ENCODE assay signal across 10 cellular contexts in genomic region chr1:230303822-230304221, GRCh38.
DNase-seq lines count a peak whose midpoint lies in the region; ATAC-seq and TF ChIP-seq lines count a peak whose summit lies in the region.
"Had no signal": no experiment of that assay in that cellular context is flagged by ENCODE, and none has a peak within 500 bp of the region (broad histone marks: within the 10 kb centered on the region; RNA-seq: fewer than 3 reads in every experiment).

No MANE protein-coding gene starts in this region.

- 14% methylated on average over 6 of the region's 6 CpGs for WGBS in right lobe of liver (ENCODE audit: insufficient coverage, low coverage, low lambda C conversion rate, missing lambda C conversion rate)

- H3K9me3 Mint-ChIP-seq in activated T-helper 2 cell treated with anti-CD3 and anti-CD28 coated beads, Interferon-gamma antibody, Interleukin-2, Interleukin-4, amounts not matched to agents 10 μg/mL and 5 μg/mL and 100 μg/mL, durations not matched to agents 14 hours and 24 hours and 36 hours = no peaks in the 10 kb centered on the region

- DNase-seq in DMS53 (lab: John Stamatoyannopoulos, UW) = peak; percentile 76
- DNase-seq in LHCN-M2 (ENCODE audit: low read depth) = peak; percentile 95
- no peak for DNase-seq in activated T-helper 2 cell treated with anti-CD3 and anti-CD28 coated beads, Interferon-gamma antibody, Interleukin-2, Interleukin-4, amounts not matched to agents 10 μg/mL and 5 μg/mL and 100 μg/mL, durations not matched to agents 14 hours and 24 hours and 36 hours (ENCODE audit: low spot score)
- DNase-seq in right lobe of liver = no peak
- no peak for DNase-seq in H7
- DNase-seq in NCI-H446 treated with DMSO at 0.1 percent for 48 hours (lab: John Stamatoyannopoulos, UW) = no peak
- DNase-seq in hypothalamus (lab: John Stamatoyannopoulos, UW) = no peak
- DNase-seq: mucosa of descending colon had no signal

- intact Hi-C loops in activated T-helper 2 cell treated with anti-CD3 and anti-CD28 coated beads, Interferon-gamma antibody, Interleukin-2, Interleukin-4, amounts not matched to agents 10 μg/mL and 5 μg/mL and 100 μg/mL, durations not matched to agents 14 hours and 24 hours and 36 hours (cut with micrococcal nuclease) = loop anchor here (5.0 kb wide), 1 partner anchor 197 kb away; no protein-coding TSS in a partner anchor
- intact Hi-C loops in right lobe of liver (cut with DNase I) = no loop called here

- no peak for TF ChIP-seq CTCF in right lobe of liver (IDR thresholded peaks at IDR 0.05)

- peaks cover 0 to 15% (median 0%) of the 10 kb centered on the region in 4 donors for H3K4me1 ChIP-seq in right lobe of liver

- no peak overlapping the region for H3K27ac ChIP-seq in right lobe of liver
- H3K27ac ChIP-seq: thoracic aorta had no signal

- H3K27me3 Mint-ChIP-seq in activated T-helper 2 cell treated with anti-CD3 and anti-CD28 coated beads, Interferon-gamma antibody, Interleukin-2, Interleukin-4, amounts not matched to agents 10 μg/mL and 5 μg/mL and 100 μg/mL, durations not matched to agents 14 hours and 24 hours and 36 hours (ENCODE audit: low read depth) = no peaks in the 10 kb centered on the region

- no peak for TF ChIP-seq POLR2A in right lobe of liver (IDR thresholded peaks at IDR 0.05)

- H3K36me3 ChIP-seq in right lobe of liver (no peaks in the 10 kb centered on the region), H7 (replicated peaks; ENCODE audit: control insufficient read depth, insufficient read depth, low read length) (no peaks in the 10 kb centered on the region)
- H3K36me3 ChIP-seq: thoracic aorta had no signal

- no peak overlapping the region for H3K4me3 Mint-ChIP-seq in activated T-helper 2 cell treated with anti-CD3 and anti-CD28 coated beads, Interferon-gamma antibody, Interleukin-2, Interleukin-4, amounts not matched to agents 10 μg/mL and 5 μg/mL and 100 μg/mL, durations not matched to agents 14 hours and 24 hours and 36 hours (ENCODE audit: low read depth)

- peak overlapping the region; percentile 4 for H3K27ac Mint-ChIP-seq in activated T-helper 2 cell treated with anti-CD3 and anti-CD28 coated beads, Interferon-gamma antibody, Interleukin-2, Interleukin-4, amounts not matched to agents 10 μg/mL and 5 μg/mL and 100 μg/mL, durations not matched to agents 14 hours and 24 hours and 36 hours

- H3K4me3 ChIP-seq in right lobe of liver (no peak overlapping the region), H7 (ENCODE audit: insufficient read depth, low read depth, low read length) (no peak overlapping the region)
- H3K4me3 ChIP-seq: mucosa of descending colon, thoracic aorta had no signal

- ATAC-seq in right lobe of liver = peak; percentile 62 to 67 (median 66)
- no peak for ATAC-seq in HG02588 (IDR thresholded peaks at IDR 0.05; ENCODE audit: unreplicated experiment)
- ATAC-seq: mucosa of descending colon had no signal

- no peaks in the 10 kb centered on the region for H3K36me3 Mint-ChIP-seq in activated T-helper 2 cell treated with anti-CD3 and anti-CD28 coated beads, Interferon-gamma antibody, Interleukin-2, Interleukin-4, amounts not matched to agents 10 μg/mL and 5 μg/mL and 100 μg/mL, durations not matched to agents 14 hours and 24 hours and 36 hours (ENCODE audit: low read depth)

- H3K27me3 ChIP-seq in right lobe of liver = no peaks in the 10 kb centered on the region
- H3K27me3 ChIP-seq in H7 (ENCODE audit: control insufficient read depth, insufficient read depth, low read length) = no peaks in the 10 kb centered on the region

- H3K9me3 ChIP-seq in right lobe of liver = no peaks in the 10 kb centered on the region
- H3K9me3 ChIP-seq: mucosa of descending colon, thoracic aorta had no signal

- H3K4me1 Mint-ChIP-seq in activated T-helper 2 cell treated with anti-CD3 and anti-CD28 coated beads, Interferon-gamma antibody, Interleukin-2, Interleukin-4, amounts not matched to agents 10 μg/mL and 5 μg/mL and 100 μg/mL, durations not matched to agents 14 hours and 24 hours and 36 hours (ENCODE audit: low read depth) = peaks cover 24% of the 10 kb centered on the region

Comparison
In these comparisons a context has a peak if more than half of its experiments do, and no peak if none do; other contexts are left out.
1. DNase-seq: peak in DMS53 (single experiment) and LHCN-M2 (single experiment); none in activated T-helper 2 cell treated with anti-CD3 and anti-CD28 coated beads, Interferon-gamma antibody, Interleukin-2, Interleukin-4, amounts not matched to agents 10 μg/mL and 5 μg/mL and 100 μg/mL, durations not matched to agents 14 hours and 24 hours and 36 hours (single experiment), right lobe of liver (0 of 3), H7 (single experiment), NCI-H446 treated with DMSO at 0.1 percent for 48 hours (single experiment) and hypothalamus (0 of 51).